8 cellular contexts compared by ENCODE assay signal in the genomic region with DNA sequence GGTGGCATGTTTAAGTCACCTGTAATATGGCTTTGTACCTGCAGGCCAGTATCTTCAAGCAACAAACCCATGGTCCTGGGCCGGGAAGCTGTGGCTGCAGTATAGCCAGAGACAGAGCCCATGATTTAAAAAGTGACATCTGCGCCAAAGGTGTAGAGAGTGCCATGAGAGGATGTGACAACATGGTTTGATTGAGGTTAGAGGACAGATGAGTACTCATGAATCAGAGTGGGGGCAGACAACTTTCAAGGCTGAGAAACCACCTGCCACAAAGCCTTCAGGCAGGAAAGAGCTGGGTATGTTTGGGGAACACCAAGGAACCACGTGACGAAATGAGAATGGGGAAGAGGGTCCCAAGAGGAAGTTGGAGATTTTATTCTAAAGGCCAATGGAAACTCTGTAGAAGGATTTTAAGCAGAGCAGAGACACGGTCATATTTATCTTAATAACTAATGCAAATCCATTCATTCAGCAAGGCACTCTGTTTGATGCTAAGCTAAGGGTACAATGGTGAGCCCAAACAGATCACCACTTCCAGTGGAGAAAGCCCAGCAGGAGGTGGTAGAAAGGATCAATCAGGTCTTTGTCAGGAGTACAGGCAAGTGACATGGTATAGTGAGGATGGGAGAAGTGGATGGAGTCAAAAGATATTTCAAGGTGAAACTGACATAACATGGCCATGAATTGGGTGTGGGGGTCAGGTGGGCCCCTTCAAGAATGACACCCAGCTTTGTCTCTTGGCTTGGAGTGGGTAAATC. TPM values are rescaled to one million over a fixed set of nuclear protein-coding genes. Genes with fewer than 3 reads are reported as not detected.
DNase-seq lines count a peak whose midpoint lies in the region; ATAC-seq and TF ChIP-seq lines count a peak whose summit lies in the region.

No MANE protein-coding gene starts in this region.

- DNase-seq in activated CD4-positive, alpha-beta T cell treated with anti-CD3 and anti-CD28 coated beads for 48 hours: peak; percentile 52
- DNase-seq in neural crest cell (ENCODE audit: low read depth, low spot score): no peak
- no peak for DNase-seq in NCI-H524 treated with DMSO at 0.1 percent for 48 hours (lab: John Stamatoyannopoulos, UW)
- DNase-seq in dedifferentiated amniotic fluid mesenchymal stem cell (ENCODE audit: extremely low spot score): no peak
- no peak for DNase-seq in AG08395 (ENCODE audit: low spot score)

- peak overlapping the region; percentile 14 for H3K4me3 Mint-ChIP-seq in neural crest cell

- peaks cover 2% of the 10 kb centered on the region for H3K27me3 Mint-ChIP-seq in neural crest cell (ENCODE audit: low read depth)

- no peak overlapping the region for H3K27ac Mint-ChIP-seq in neural crest cell (ENCODE audit: unreplicated experiment)

- TF ChIP-seq POLR2A in GM18505 (IDR thresholded peaks at IDR 0.05; ENCODE audit: borderline replicate concordance, extremely low read depth, insufficient read depth, insufficient read length): no peak

- H3K9me3 Mint-ChIP-seq in neural crest cell: no peaks in the 10 kb centered on the region

- H3K36me3 Mint-ChIP-seq in neural crest cell (ENCODE audit: low read depth): peaks cover 15% of the 10 kb centered on the region

- peak; percentile 22 for ATAC-seq in GM18505 (IDR thresholded peaks at IDR 0.05; ENCODE audit: unreplicated experiment)
- ATAC-seq in HG03108 (IDR thresholded peaks at IDR 0.05; ENCODE audit: unreplicated experiment): peak; percentile 20
- ATAC-seq in HG03025 (IDR thresholded peaks at IDR 0.05; ENCODE audit: low FRiP score, unreplicated experiment): no peak

- H3K4me1 Mint-ChIP-seq in neural crest cell: peaks cover 29% of the 10 kb centered on the region

- no peak for TF ChIP-seq CTCF in neural crest cell (conservative IDR thresholded peaks at IDR 0.05)

RNA-seq across cellular contexts. Expression of gene MICAL1, which starts 3.4 kb away (rescaled TPM):
- total RNA-seq in neural crest cell: 55.5 and 58.7 TPM in 2 replicates

RNA-seq across cellular contexts. Expression of gene SMPD2, which starts 18.4 kb away (rescaled TPM):
- total RNA-seq in neural crest cell: 9.7 and 10.1 TPM in 2 replicates

RNA-seq across cellular contexts. Expression of gene PPIL6, which starts 18.5 kb away (rescaled TPM):
- 2.2 and 3.3 TPM in 2 replicates for total RNA-seq in neural crest cell

RNA-seq across cellular contexts. Expression of gene ZBTB24, which starts 24.1 kb away (rescaled TPM):
- total RNA-seq in neural crest cell: 10.5 and 10.8 TPM in 2 replicates
